Comparison of ENCODE assay signal across 8 cellular contexts in genomic region chr15:74872702-74873035, GRCh38. TPM values are rescaled to one million over a fixed set of nuclear protein-coding genes. Genes with fewer than 3 reads are reported as not detected.
A peak's percentile ranks its signal among the peaks of the same experiment; 100 is the strongest.
DNase-seq lines count a peak whose midpoint lies in the region; ATAC-seq, FAIRE-seq and TF ChIP-seq lines count a peak whose summit lies in the region.

No MANE protein-coding gene starts in this region.

- CTCF ChIA-PET in HCT116 (lab: Charles Lee): interaction anchor here (1.0 kb wide), 1 partner anchor 29 kb away, joined by 4 read pairs; no protein-coding TSS in a partner anchor
- CTCF ChIA-PET in activated CD4-positive, alpha-beta memory T cell treated with anti-CD3 and anti-CD28 coated beads, Interleukin-2, amount 10 ng/mL, durations not matched to agents 7 days and 5 days (lab: Charles Lee): interaction anchor here (1.0 to 8.7 kb wide), 5 partner anchors 10 to 85 kb away, joined by 4 to 111 read pairs (median 5); no protein-coding TSS in a partner anchor

- ATAC-seq in HCT116 (peak; percentile 4), GM19023 (IDR thresholded peaks at IDR 0.05; ENCODE audit: unreplicated experiment) (no peak)

- no peak for DNase-seq in HCT116 (ENCODE audit: low read depth, low spot score)
- no peak for DNase-seq in activated CD4-positive, alpha-beta memory T cell treated with anti-CD3 and anti-CD28 coated beads, Interleukin-2, amount 10 ng/mL, durations not matched to agents 7 days and 5 days
- DNase-seq in hepatocyte (ENCODE audit: low spot score): no peak
- DNase-seq in small intestine: no peak
- DNase-seq in NCI-H2029 (lab: John Stamatoyannopoulos, UW): no peak
- DNase-seq in NCI-H526 (lab: John Stamatoyannopoulos, UW): no peak
- no peak for DNase-seq in SIG-M5 treated with dmso at 0.1 percent for 504 hours (lab: John Stamatoyannopoulos, UW; ENCODE audit: unreplicated experiment)

- peaks cover 35% of the 10 kb centered on the region for H3K36me3 Mint-ChIP-seq in activated CD4-positive, alpha-beta memory T cell treated with anti-CD3 and anti-CD28 coated beads, Interleukin-2, amount 10 ng/mL, durations not matched to agents 7 days and 5 days (ENCODE audit: low read depth)

- POLR2A ChIA-PET in HCT116 (lab: Charles Lee): no interaction called here
- POLR2A ChIA-PET in activated CD4-positive, alpha-beta memory T cell treated with anti-CD3 and anti-CD28 coated beads, Interleukin-2, amount 10 ng/mL, durations not matched to agents 7 days and 5 days (lab: Charles Lee): interaction anchor here (0.7 to 8.6 kb wide), 12 partner anchors 8 to 95 kb away, joined by 3 to 121 read pairs (median 10); partner anchors contain the start of genes COX5A, FAM219B and MPI

- H3K9ac ChIP-seq in HCT116 (ENCODE audit: low read length): peak overlapping the region; percentile 83

- H3K4me3 ChIP-seq in HCT116 (replicated peaks in 1 of 2; ENCODE audit: low read depth in 1 of 2, low read length in 2 of 2): peak overlapping the region; percentile 84 to 89
- peak overlapping the region; percentile 84 for H3K4me3 ChIP-seq in hepatocyte
- H3K4me3 ChIP-seq in small intestine (ENCODE audit: low read depth in 1 of 2, low read length in 2 of 2): peak overlapping the region; percentile 72 to 74

- peak overlapping the region; percentile 97 for H3K27ac Mint-ChIP-seq in activated CD4-positive, alpha-beta memory T cell treated with anti-CD3 and anti-CD28 coated beads, Interleukin-2, amount 10 ng/mL, durations not matched to agents 7 days and 5 days

- H3K79me2 ChIP-seq in HCT116 (ENCODE audit: insufficient read depth, low read length): peaks cover 51% of the 10 kb centered on the region
- H3K79me2 ChIP-seq in hepatocyte: peaks cover 48% of the 10 kb centered on the region

- peaks cover 54% of the 10 kb centered on the region for H3K4me1 Mint-ChIP-seq in activated CD4-positive, alpha-beta memory T cell treated with anti-CD3 and anti-CD28 coated beads, Interleukin-2, amount 10 ng/mL, durations not matched to agents 7 days and 5 days

- H3K27ac ChIP-seq in HCT116 (ENCODE audit: low read depth, low read length) (peak overlapping the region; percentile 71), hepatocyte (peak overlapping the region; percentile 98), small intestine (ENCODE audit: low read depth in 1 of 2, low read length in 1 of 2) (peak overlapping the region; percentile 93 to 96)

- no peak for FAIRE-seq in small intestine (lab: Jason Lieb, UNC)

- H3K9me2 ChIP-seq in HCT116 (ENCODE audit: insufficient read depth): no peaks in the 10 kb centered on the region
- no peaks in the 10 kb centered on the region for H3K9me2 ChIP-seq in hepatocyte (replicated peaks; ENCODE audit: insufficient read depth)

- RAD21 ChIA-PET in HCT116 (lab: Charles Lee; ENCODE audit: low non-redundant PET in 1 of 2, low total read pairs in 2 of 2, uncharacterized antibody in 2 of 2, unreplicated experiment in 2 of 2): no interaction called here

- H3K4me1 ChIP-seq in HCT116 (ENCODE audit: control insufficient read depth in 1 of 2, insufficient read depth in 2 of 2, low read length in 2 of 2): peaks cover 0 to 31% of the 10 kb centered on the region in 2 experiments; a peak in 2 of 4 replicates
- peaks cover 46% of the 10 kb centered on the region for H3K4me1 ChIP-seq in hepatocyte (ENCODE audit: insufficient read depth)
- H3K4me1 ChIP-seq in small intestine (ENCODE audit: control insufficient read depth in 2 of 2, insufficient read depth in 1 of 2, low read depth in 1 of 2, low read length in 1 of 2): peaks cover 13 to 17% of the 10 kb centered on the region in 2 donors

- TF ChIP-seq POLR2A in HCT116 (IDR thresholded peaks at IDR 0.05; ENCODE audit: borderline replicate concordance, extremely low read depth, insufficient read depth, insufficient read length): no peak

- peaks cover 0 to 8% of the 10 kb centered on the region in 2 experiments; a peak in 1 of 4 replicates for H3K36me3 ChIP-seq in HCT116 (ENCODE audit: control insufficient read depth in 1 of 2, insufficient read depth in 2 of 2, low read length in 2 of 2)
- H3K36me3 ChIP-seq in hepatocyte (replicated peaks; ENCODE audit: insufficient read depth, low read depth): no peaks in the 10 kb centered on the region
- no peaks in the 10 kb centered on the region for H3K36me3 ChIP-seq in small intestine (ENCODE audit: control insufficient read depth in 2 of 2, insufficient read depth in 2 of 2, low read length in 2 of 2)

- TF ChIP-seq CTCF in HCT116 (IDR thresholded peaks at IDR 0.05 in 2 of 3, conservative IDR thresholded peaks at IDR 0.05 in 1 of 3; ENCODE audit: borderline replicate concordance in 1 of 3, insufficient read depth in 1 of 3, low read depth in 2 of 3, low read length in 2 of 3) (no peak), hepatocyte (IDR thresholded peaks at IDR 0.05; ENCODE audit: poor library complexity) (no peak)

- BruUV-seq in HCT116 (replicated peaks; lab: Mats Ljungman, UMichigan): TSS peak; percentile 55

- H4K20me1 ChIP-seq in HCT116 (ENCODE audit: insufficient read depth) (no peaks in the 10 kb centered on the region), hepatocyte (ENCODE audit: insufficient read depth, poor library complexity, severe bottlenecking) (peaks cover 32% of the 10 kb centered on the region)

- intact Hi-C loops in HCT116 (cut with micrococcal nuclease): loop anchor here (2.0 kb wide), 1 partner anchor 30 kb away; the partner anchor contains the start of gene ULK3

- peak overlapping the region; percentile 98 for H3K4me2 ChIP-seq in HCT116 (ENCODE audit: low read length)
- peak overlapping the region; percentile 91 for H3K4me2 ChIP-seq in hepatocyte

- TF ChIP-seq RAD21 in HCT116 (IDR thresholded peaks at IDR 0.05; ENCODE audit: low read depth): no peak

- H3K9me3 Mint-ChIP-seq in activated CD4-positive, alpha-beta memory T cell treated with anti-CD3 and anti-CD28 coated beads, Interleukin-2, amount 10 ng/mL, durations not matched to agents 7 days and 5 days: peaks cover 2% of the 10 kb centered on the region

- peaks cover 3% of the 10 kb centered on the region for H3K27me3 Mint-ChIP-seq in activated CD4-positive, alpha-beta memory T cell treated with anti-CD3 and anti-CD28 coated beads, Interleukin-2, amount 10 ng/mL, durations not matched to agents 7 days and 5 days

- H3K9me3 ChIP-seq in HCT116 (ENCODE audit: control insufficient read depth in 1 of 2, insufficient read depth in 1 of 2, low read depth in 1 of 2, low read length in 2 of 2): no peaks in the 10 kb centered on the region
- H3K9me3 ChIP-seq in hepatocyte (ENCODE audit: low read depth): no peaks in the 10 kb centered on the region
- no peaks in the 10 kb centered on the region for H3K9me3 ChIP-seq in small intestine (ENCODE audit: control insufficient read depth, low read depth)

- H3K27me3 ChIP-seq in HCT116 (ENCODE audit: insufficient read depth, low read length) (no peaks in the 10 kb centered on the region), hepatocyte (no peaks in the 10 kb centered on the region), small intestine (ENCODE audit: control insufficient read depth in 2 of 2, insufficient read depth in 2 of 2, low read length in 2 of 2) (no peaks in the 10 kb centered on the region)

- H2AFZ ChIP-seq in HCT116 (ENCODE audit: low read depth, low read length, poor library complexity, severe bottlenecking) (no peak overlapping the region), hepatocyte (no peak overlapping the region)

- H3K4me3 Mint-ChIP-seq in activated CD4-positive, alpha-beta memory T cell treated with anti-CD3 and anti-CD28 coated beads, Interleukin-2, amount 10 ng/mL, durations not matched to agents 7 days and 5 days: peak overlapping the region; percentile 92

- WGBS in hepatocyte (ENCODE audit: low lambda C conversion rate, missing lambda C conversion rate): 2% methylated on average over 11 of the region's 11 CpGs
- WGBS in small intestine, 3 donors: 0 to 2% (median 1%) methylated on average over 11 of the region's 11 CpGs

RNA-seq across cellular contexts. Expression of gene SCAMP2, which starts 0.5 kb away (rescaled TPM):
- total RNA-seq in HCT116 (2021; ENCODE audit: unreplicated experiment) (55.8 TPM), hepatocyte (64.0 and 84.3 TPM in 2 replicates)
- polyA plus RNA-seq in HCT116 (2012): 58.1 and 68.0 TPM in 2 replicates
- total RNA-seq in activated CD4-positive, alpha-beta memory T cell treated with anti-CD3 and anti-CD28 coated beads, Interleukin-2, amount 10 ng/mL, durations not matched to agents 7 days and 5 days: 100 to 1,000 TPM; 144 to 156 TPM
- polyA plus RNA-seq in hepatocyte (123 and 130 TPM in 2 replicates), small intestine (10 to 100 TPM; 52.3 to 92.3 (median 59.2) TPM)

RNA-seq across cellular contexts. Expression of gene MPI, which starts 17.2 kb away (rescaled TPM):
- total RNA-seq in HCT116 (2021; ENCODE audit: unreplicated experiment) (49.7 TPM), hepatocyte (41.1 and 43.8 TPM in 2 replicates)
- 80.3 and 100 TPM in 2 replicates for polyA plus RNA-seq in HCT116 (2012)
- total RNA-seq in activated CD4-positive, alpha-beta memory T cell treated with anti-CD3 and anti-CD28 coated beads, Interleukin-2, amount 10 ng/mL, durations not matched to agents 7 days and 5 days: 10 to 100 TPM; 82.8 to 92.9 TPM
- polyA plus RNA-seq in hepatocyte (32.6 and 32.8 TPM in 2 replicates), small intestine (10 to 100 TPM; 41.1 to 88.3 (median 60.5) TPM)

RNA-seq across cellular contexts. Expression of gene ULK3, which starts 29.7 kb away (rescaled TPM):
- total RNA-seq in HCT116 (2021; ENCODE audit: unreplicated experiment): 48.4 TPM
- 39.5 and 45.9 TPM in 2 replicates for polyA plus RNA-seq in HCT116 (2012)
- 10 to 100 TPM; 74.9 to 84.2 TPM for total RNA-seq in activated CD4-positive, alpha-beta memory T cell treated with anti-CD3 and anti-CD28 coated beads, Interleukin-2, amount 10 ng/mL, durations not matched to agents 7 days and 5 days
- total RNA-seq in hepatocyte: 37.6 and 40.4 TPM in 2 replicates
- 45.7 and 46.3 TPM in 2 replicates for polyA plus RNA-seq in hepatocyte
- polyA plus RNA-seq in small intestine: 100 to 1,000 TPM in 1 of 3 donors, 10 to 100 TPM in 2; 38.2 to 111 (median 71.1) TPM

RNA-seq across cellular contexts. Expression of gene FAM219B, which starts 34.0 kb away (rescaled TPM):
- total RNA-seq in HCT116 (2021; ENCODE audit: unreplicated experiment) (64.3 TPM), hepatocyte (36.9 and 45.9 TPM in 2 replicates)
- polyA plus RNA-seq in HCT116 (2012): 27.5 and 35.6 TPM in 2 replicates
- total RNA-seq in activated CD4-positive, alpha-beta memory T cell treated with anti-CD3 and anti-CD28 coated beads, Interleukin-2, amount 10 ng/mL, durations not matched to agents 7 days and 5 days: 100 to 1,000 TPM; 103 to 116 TPM
- polyA plus RNA-seq in hepatocyte (34.5 and 35.9 TPM in 2 replicates), small intestine (10 to 100 TPM; 12.7 to 25.9 (median 17.3) TPM)

RNA-seq across cellular contexts. Expression of gene CPLX3, which starts 46.2 kb away (rescaled TPM):
- total RNA-seq in HCT116 (2021; ENCODE audit: unreplicated experiment) (not detected), hepatocyte (not detected in 2 replicates)
- polyA plus RNA-seq in HCT116 (2012): not detected in 2 replicates
- total RNA-seq in activated CD4-positive, alpha-beta memory T cell treated with anti-CD3 and anti-CD28 coated beads, Interleukin-2, amount 10 ng/mL, durations not matched to agents 7 days and 5 days: under 1 TPM in 1 of 2 experiments, not detected in 1; 0.18 TPM
- polyA plus RNA-seq in hepatocyte (0.10 TPM in 1 of 2 replicates, not detected in the other), small intestine (1 to 10 TPM in 1 of 3 donors, not detected in 2; 1.1 TPM)
